In genomic region chr2:189232759-189233406, GRCh38 we compare ENCODE assay signal across 13 cellular contexts. TPM values are rescaled to one million over a fixed set of nuclear protein-coding genes. Genes with fewer than 3 reads are reported as not detected.
DNase-seq lines count a peak whose midpoint lies in the region; ATAC-seq and TF ChIP-seq lines count a peak whose summit lies in the region.
"Had no signal": no experiment of that assay in that cellular context is flagged by ENCODE, and none has a peak within 500 bp of the region (broad histone marks: within the 10 kb centered on the region; RNA-seq: fewer than 3 reads in every experiment).

No MANE protein-coding gene starts in this region.

- no peaks in the 10 kb centered on the region for H3K9me3 Mint-ChIP-seq in neural progenitor cell

- H3K27me3 ChIP-seq in neural progenitor cell, result no peaks in the 10 kb centered on the region
- H3K27me3 ChIP-seq: suprapubic skin had no signal

- H3K9ac ChIP-seq in neural progenitor cell, result no peak overlapping the region

- no peaks in the 10 kb centered on the region for H3K27me3 Mint-ChIP-seq in neural progenitor cell (ENCODE audit: insufficient read depth, low read depth)
- H3K27me3 Mint-ChIP-seq: natural killer cell treated with Interleukin-12 subunit alpha and Interleukin-12 subunit beta and Interleukin-15 and Interleukin-18, amount 100 ng/mL, for 72 hours had no signal

- H3K27ac Mint-ChIP-seq in neural progenitor cell, result no peak overlapping the region
- H3K27ac Mint-ChIP-seq: natural killer cell treated with Interleukin-12 subunit alpha and Interleukin-12 subunit beta and Interleukin-15 and Interleukin-18, amount 100 ng/mL, for 72 hours had no signal

- H4K20me1 ChIP-seq in neural progenitor cell (ENCODE audit: low read depth), result no peaks in the 10 kb centered on the region

- H3F3A ChIP-seq in neural progenitor cell (ENCODE audit: low read depth), result no peaks in the 10 kb centered on the region

- no peak overlapping the region for H3K4me3 Mint-ChIP-seq in neural progenitor cell
- H3K4me3 Mint-ChIP-seq: natural killer cell treated with Interleukin-12 subunit alpha and Interleukin-12 subunit beta and Interleukin-15 and Interleukin-18, amount 100 ng/mL, for 72 hours had no signal

- H2AFZ ChIP-seq in neural progenitor cell (replicated peaks), result no peak overlapping the region

- no peaks in the 10 kb centered on the region for H3K79me2 ChIP-seq in neural progenitor cell (ENCODE audit: low read depth)

- no peaks in the 10 kb centered on the region for H3K4me1 ChIP-seq in neural progenitor cell
- H3K4me1 ChIP-seq: suprapubic skin had no signal

- DNase-seq in fibroblast of peridontal ligament (ENCODE audit: extremely low read depth) (peak; percentile 25), amniotic stem cell (lab: John Stamatoyannopoulos, UW) (no peak), neural progenitor cell (ENCODE audit: low spot score) (no peak), HK-2 (ENCODE audit: unreplicated experiment) (no peak), hippocampal formation (lab: John Stamatoyannopoulos, UW) (no peak)
- DNase-seq: effector CD8-positive, alpha-beta T cell; NCI-H2081; stimulated activated CD4-positive, alpha-beta T cell treated with anti-CD3 and anti-CD28 coated beads, Interleukin-15, amount 100 ng/mL, for 24 hours had no signal

- no peaks in the 10 kb centered on the region for H3K9me3 ChIP-seq in neural progenitor cell (ENCODE audit: low read depth)
- H3K9me3 ChIP-seq: suprapubic skin had no signal

- H3K27ac ChIP-seq in neural progenitor cell, result no peak overlapping the region
- H3K27ac ChIP-seq: suprapubic skin had no signal

- no peak overlapping the region for H3K4me3 ChIP-seq in neural progenitor cell
- H3K4me3 ChIP-seq: suprapubic skin had no signal

- peak; percentile 64 for ATAC-seq in GM19025 (IDR thresholded peaks at IDR 0.05; ENCODE audit: low read depth, unreplicated experiment)
- ATAC-seq in GM21786 (IDR thresholded peaks at IDR 0.05; ENCODE audit: unreplicated experiment), result peak; percentile 88
- ATAC-seq in HG03196 (IDR thresholded peaks at IDR 0.05; ENCODE audit: unreplicated experiment), result peak; percentile 90
- ATAC-seq: natural killer cell treated with Interleukin-12 subunit alpha and Interleukin-12 subunit beta and Interleukin-15 and Interleukin-18, amount 100 ng/mL, for 72 hours had no signal

- H3K36me3 ChIP-seq in neural progenitor cell, result no peaks in the 10 kb centered on the region
- H3K36me3 ChIP-seq: suprapubic skin had no signal

- H3K36me3 Mint-ChIP-seq in neural progenitor cell, result no peaks in the 10 kb centered on the region
- H3K36me3 Mint-ChIP-seq: natural killer cell treated with Interleukin-12 subunit alpha and Interleukin-12 subunit beta and Interleukin-15 and Interleukin-18, amount 100 ng/mL, for 72 hours had no signal

- no peak overlapping the region for H3K4me2 ChIP-seq in neural progenitor cell

- no peaks in the 10 kb centered on the region for H3K4me1 Mint-ChIP-seq in neural progenitor cell

- no peak for TF ChIP-seq CTCF in neural progenitor cell (IDR thresholded peaks at IDR 0.05)

RNA-seq across cellular contexts. Expression of gene COL5A2, which starts 53.3 kb away (rescaled TPM):
- 11.2 and 11.6 TPM in 2 replicates for total RNA-seq in neural progenitor cell (ENCODE audit: low replicate concordance)
